40 cellular contexts compared by ENCODE assay signal in the genomic region with DNA sequence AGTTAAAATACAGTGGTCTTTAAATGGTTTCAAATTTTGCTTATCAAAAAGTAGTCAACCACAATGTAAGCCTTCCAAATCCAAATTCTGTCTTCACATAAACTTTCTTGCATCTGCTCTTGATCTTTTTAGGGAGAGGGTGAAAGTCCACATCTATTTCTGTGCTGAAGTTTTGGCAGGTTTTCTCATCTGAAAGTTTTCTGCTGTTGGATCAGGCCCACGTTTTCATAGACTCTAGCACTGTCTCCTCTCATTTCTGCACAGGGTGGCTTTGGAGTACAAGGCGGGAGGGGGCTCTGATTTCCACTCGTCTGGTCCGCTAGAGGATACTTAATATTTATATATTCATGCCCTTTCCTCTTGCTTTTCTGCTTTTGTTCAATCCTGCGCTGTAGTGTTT. TPM values are rescaled to one million over a fixed set of nuclear protein-coding genes. Genes with fewer than 3 reads are reported as not detected.
"Had no signal": no experiment of that assay in that cellular context is flagged by ENCODE, and none has a peak within 500 bp of the region (broad histone marks: within the 10 kb centered on the region; RNA-seq: fewer than 3 reads in every experiment).

No MANE protein-coding gene starts in this region.

- H3K9me3 Mint-ChIP-seq: activated naive CD4-positive, alpha-beta T cell treated with anti-CD3 and anti-CD28 coated beads for 36 hours; activated naive CD4-positive, alpha-beta T cell treated with anti-CD3 and anti-CD28 coated beads, Interleukin-2, amount 10 ng/mL, durations not matched to agents 7 days and 5 days; activated naive CD4-positive, alpha-beta T cell treated with anti-CD3 and anti-CD28 coated beads, Interleukin-2, amount 50 U/mL, for 24 hours; activated naive CD4-positive, alpha-beta T cell treated with anti-CD3 and anti-CD28 coated beads, Interleukin-2, amount 50 U/mL, for 72 hours; activated naive CD8-positive, alpha-beta T cell treated with anti-CD3 and anti-CD28 coated beads for 36 hours; activated naive CD8-positive, alpha-beta T cell treated with anti-CD3 and anti-CD28 coated beads, Interleukin-2, amount 10 ng/mL, durations not matched to agents 7 days and 5 days; activated naive CD8-positive, alpha-beta T cell treated with anti-CD3 and anti-CD28 coated beads, Interleukin-2, amount 50 U/mL, for 24 hours; activated T-cell treated with anti-CD3 and anti-CD28 coated beads, Interleukin-2, amount 50 U/mL, for 24 hours; activated T-cell treated with anti-CD3 and anti-CD28 coated beads, Interleukin-2, amount 50 U/mL, for 4 hours; activated T-cell treated with anti-CD3 and anti-CD28 coated beads, Interleukin-2, amount 50 U/mL, for 72 hours; activated T-helper 1 cell treated with anti-CD3 and anti-CD28 coated beads, Interleukin-12 subunit alpha, Interleukin-12 subunit beta, Interleukin-2, Interleukin-4 antibody, amounts not matched to agents 30 ng/mL and 10 ng/mL and 1 ng/mL, durations not matched to agents 14 hours and 24 hours and 36 hours; activated T-helper 17 cell treated with anti-CD3 and anti-CD28 coated beads, Interleukin-2, amount 50 U/mL, for 72 hours; activated T-helper 2 cell treated with anti-CD3 and anti-CD28 coated beads, Interferon-gamma antibody, Interleukin-2, Interleukin-4, amounts not matched to agents 10 μg/mL and 5 μg/mL and 100 μg/mL, durations not matched to agents 14 hours and 24 hours and 36 hours; brain; central memory CD8-positive, alpha-beta T cell had no signal

- ATAC-seq: activated naive CD4-positive, alpha-beta T cell treated with anti-CD3 and anti-CD28 coated beads, Interleukin-2, amount 50 U/mL, for 72 hours; activated naive CD8-positive, alpha-beta T cell treated with anti-CD3 and anti-CD28 coated beads, Interleukin-2, amount 50 U/mL, for 24 hours; activated T-cell treated with anti-CD3 and anti-CD28 coated beads, Interleukin-2, amount 50 U/mL, for 4 hours; activated T-cell treated with anti-CD3 and anti-CD28 coated beads, Interleukin-2, amount 50 U/mL, for 72 hours; activated T-helper 17 cell treated with anti-CD3 and anti-CD28 coated beads, Interleukin-2, amount 50 U/mL, for 72 hours; body of pancreas had no signal

- H3K27me3 ChIP-seq: adrenal gland, ascending aorta, body of pancreas, brain microvascular endothelial cell, breast epithelium, cardiac muscle cell had no signal

- H3K4me3 ChIP-seq: adrenal gland, ascending aorta, body of pancreas, breast epithelium, cardiac muscle cell had no signal

- H3K4me1 Mint-ChIP-seq: activated naive CD4-positive, alpha-beta T cell treated with anti-CD3 and anti-CD28 coated beads, Interleukin-2, amount 10 ng/mL, durations not matched to agents 7 days and 5 days; activated naive CD4-positive, alpha-beta T cell treated with anti-CD3 and anti-CD28 coated beads, Interleukin-2, amount 50 U/mL, for 24 hours; activated naive CD8-positive, alpha-beta T cell treated with anti-CD3 and anti-CD28 coated beads for 36 hours; activated naive CD8-positive, alpha-beta T cell treated with anti-CD3 and anti-CD28 coated beads, Interleukin-2, amount 10 ng/mL, durations not matched to agents 7 days and 5 days; activated naive CD8-positive, alpha-beta T cell treated with anti-CD3 and anti-CD28 coated beads, Interleukin-2, amount 50 U/mL, for 24 hours; activated T-helper 17 cell treated with anti-CD3 and anti-CD28 coated beads, Interleukin-2, amount 50 U/mL, for 72 hours; central memory CD8-positive, alpha-beta T cell had no signal

- DNase-seq: activated effector memory CD4-positive, alpha-beta T cell treated with anti-CD3 and anti-CD28 coated beads, Interleukin-2, amount 50 U/mL, for 16 hours; activated effector memory CD4-positive, alpha-beta T cell treated with Interleukin-2 at 50 U/mL for 16 hours; activated gamma-delta T cell; activated gamma-delta T cell treated with Interleukin-2 at 50 U/mL for 16 hours; activated naive CD4-positive, alpha-beta T cell; activated naive CD4-positive, alpha-beta T cell treated with anti-CD3 and anti-CD28 coated beads for 36 hours; activated naive CD4-positive, alpha-beta T cell treated with anti-CD3 and anti-CD28 coated beads, Interleukin-2, amount 10 ng/mL, durations not matched to agents 7 days and 5 days; activated naive CD4-positive, alpha-beta T cell treated with anti-CD3 and anti-CD28 coated beads, Interleukin-2, amount 50 U/mL, for 16 hours; activated naive CD4-positive, alpha-beta T cell treated with Interleukin-2 at 50 U/mL for 16 hours; activated naive CD8-positive, alpha-beta T cell treated with anti-CD3 and anti-CD28 coated beads for 36 hours; activated naive CD8-positive, alpha-beta T cell treated with anti-CD3 and anti-CD28 coated beads, Interleukin-2, amount 10 ng/mL, durations not matched to agents 7 days and 5 days; activated naive CD8-positive, alpha-beta T cell treated with anti-CD3 and anti-CD28 coated beads, Interleukin-2, amount 50 U/mL, for 24 hours; activated T-cell treated with anti-CD3 and anti-CD28 coated beads for 4 hours; activated T-cell treated with anti-CD3 and anti-CD28 coated beads, Interleukin-2, amount 50 U/mL, for 1 hour; activated T-cell treated with anti-CD3 and anti-CD28 coated beads, Interleukin-2, amount 50 U/mL, for 24 hours; activated T-cell treated with anti-CD3 and anti-CD28 coated beads, Interleukin-2, amount 50 U/mL, for 4 hours; activated T-cell treated with anti-CD3 and anti-CD28 coated beads, Interleukin-2, amount 50 U/mL, for 48 hours; activated T-cell treated with anti-CD3 and anti-CD28 coated beads, Interleukin-2, amount 50 U/mL, for 72 hours; adrenal gland; amniotic stem cell; amygdala; anterior cingulate cortex; aorta; body of pancreas; brain microvascular endothelial cell; caudate nucleus; central memory CD4-positive, alpha-beta T cell; cerebellar nuclear complex had no signal

- FAIRE-seq: astrocyte had no signal

- H3K27ac Mint-ChIP-seq: activated naive CD4-positive, alpha-beta T cell treated with anti-CD3 and anti-CD28 coated beads for 36 hours; activated naive CD4-positive, alpha-beta T cell treated with anti-CD3 and anti-CD28 coated beads, Interleukin-2, amount 10 ng/mL, durations not matched to agents 7 days and 5 days; activated naive CD4-positive, alpha-beta T cell treated with anti-CD3 and anti-CD28 coated beads, Interleukin-2, amount 50 U/mL, for 24 hours; activated naive CD4-positive, alpha-beta T cell treated with anti-CD3 and anti-CD28 coated beads, Interleukin-2, amount 50 U/mL, for 72 hours; activated naive CD8-positive, alpha-beta T cell; activated naive CD8-positive, alpha-beta T cell treated with anti-CD3 and anti-CD28 coated beads for 36 hours; activated naive CD8-positive, alpha-beta T cell treated with anti-CD3 and anti-CD28 coated beads, Interleukin-2, amount 10 ng/mL, durations not matched to agents 7 days and 5 days; activated naive CD8-positive, alpha-beta T cell treated with anti-CD3 and anti-CD28 coated beads, Interleukin-2, amount 50 U/mL, for 24 hours; activated T-cell treated with anti-CD3 and anti-CD28 coated beads, Interleukin-2, amount 50 U/mL, for 24 hours; activated T-cell treated with anti-CD3 and anti-CD28 coated beads, Interleukin-2, amount 50 U/mL, for 72 hours; activated T-helper 1 cell treated with anti-CD3 and anti-CD28 coated beads, Interleukin-12 subunit alpha, Interleukin-12 subunit beta, Interleukin-2, Interleukin-4 antibody, amounts not matched to agents 30 ng/mL and 10 ng/mL and 1 ng/mL, durations not matched to agents 14 hours and 24 hours and 36 hours; activated T-helper 17 cell treated with anti-CD3 and anti-CD28 coated beads, Interleukin-2, amount 50 U/mL, for 72 hours; activated T-helper 2 cell treated with anti-CD3 and anti-CD28 coated beads, Interferon-gamma antibody, Interleukin-2, Interleukin-4, amounts not matched to agents 10 μg/mL and 5 μg/mL and 100 μg/mL, durations not matched to agents 14 hours and 24 hours and 36 hours; brain had no signal

- H3K27ac ChIP-seq: adrenal gland, ascending aorta, body of pancreas, brain microvascular endothelial cell, breast epithelium, cardiac muscle cell had no signal

- H3K4me1 ChIP-seq: adrenal gland, ascending aorta, breast epithelium had no signal

- H3K36me3 Mint-ChIP-seq: activated naive CD4-positive, alpha-beta T cell treated with anti-CD3 and anti-CD28 coated beads, Interleukin-2, amount 10 ng/mL, durations not matched to agents 7 days and 5 days; activated naive CD4-positive, alpha-beta T cell treated with anti-CD3 and anti-CD28 coated beads, Interleukin-2, amount 50 U/mL, for 24 hours; activated naive CD4-positive, alpha-beta T cell treated with anti-CD3 and anti-CD28 coated beads, Interleukin-2, amount 50 U/mL, for 72 hours; activated naive CD8-positive, alpha-beta T cell; activated naive CD8-positive, alpha-beta T cell treated with anti-CD3 and anti-CD28 coated beads for 36 hours; activated naive CD8-positive, alpha-beta T cell treated with anti-CD3 and anti-CD28 coated beads, Interleukin-2, amount 10 ng/mL, durations not matched to agents 7 days and 5 days; brain had no signal

- H3K36me3 ChIP-seq: adrenal gland, ascending aorta, brain microvascular endothelial cell, breast epithelium, cardiac muscle cell had no signal

- H3K9me3 ChIP-seq: adrenal gland, ascending aorta, body of pancreas, breast epithelium had no signal

- H3K4me3 Mint-ChIP-seq: activated naive CD4-positive, alpha-beta T cell treated with anti-CD3 and anti-CD28 coated beads for 36 hours; activated naive CD4-positive, alpha-beta T cell treated with anti-CD3 and anti-CD28 coated beads, Interleukin-2, amount 10 ng/mL, durations not matched to agents 7 days and 5 days; activated naive CD4-positive, alpha-beta T cell treated with anti-CD3 and anti-CD28 coated beads, Interleukin-2, amount 50 U/mL, for 24 hours; activated naive CD8-positive, alpha-beta T cell; activated naive CD8-positive, alpha-beta T cell treated with anti-CD3 and anti-CD28 coated beads for 36 hours; activated naive CD8-positive, alpha-beta T cell treated with anti-CD3 and anti-CD28 coated beads, Interleukin-2, amount 10 ng/mL, durations not matched to agents 7 days and 5 days; activated naive CD8-positive, alpha-beta T cell treated with anti-CD3 and anti-CD28 coated beads, Interleukin-2, amount 50 U/mL, for 24 hours; activated T-cell treated with anti-CD3 and anti-CD28 coated beads, Interleukin-2, amount 50 U/mL, for 24 hours; activated T-cell treated with anti-CD3 and anti-CD28 coated beads, Interleukin-2, amount 50 U/mL, for 4 hours; activated T-cell treated with anti-CD3 and anti-CD28 coated beads, Interleukin-2, amount 50 U/mL, for 72 hours; activated T-helper 1 cell treated with anti-CD3 and anti-CD28 coated beads, Interleukin-12 subunit alpha, Interleukin-12 subunit beta, Interleukin-2, Interleukin-4 antibody, amounts not matched to agents 30 ng/mL and 10 ng/mL and 1 ng/mL, durations not matched to agents 14 hours and 24 hours and 36 hours; activated T-helper 17 cell treated with anti-CD3 and anti-CD28 coated beads, Interleukin-2, amount 50 U/mL, for 72 hours; brain; central memory CD8-positive, alpha-beta T cell had no signal

- H3K27me3 Mint-ChIP-seq: activated naive CD8-positive, alpha-beta T cell treated with anti-CD3 and anti-CD28 coated beads for 36 hours; central memory CD8-positive, alpha-beta T cell had no signal

RNA-seq across cellular contexts. Expression of gene TMEM150C, which starts 18.1 kb away (rescaled TPM):
- total RNA-seq: activated naive CD4-positive, alpha-beta T cell treated with anti-CD3 and anti-CD28 coated beads for 36 hours; activated naive CD4-positive, alpha-beta T cell treated with anti-CD3 and anti-CD28 coated beads, Interleukin-2, amount 50 U/mL, for 72 hours; activated naive CD8-positive, alpha-beta T cell treated with anti-CD3 and anti-CD28 coated beads for 36 hours; activated naive CD8-positive, alpha-beta T cell treated with anti-CD3 and anti-CD28 coated beads, Interleukin-2, amount 10 ng/mL, durations not matched to agents 7 days and 5 days; activated T-helper 1 cell treated with anti-CD3 and anti-CD28 coated beads, Interleukin-12 subunit alpha, Interleukin-12 subunit beta, Interleukin-2, Interleukin-4 antibody, amounts not matched to agents 30 ng/mL and 10 ng/mL and 1 ng/mL, durations not matched to agents 14 hours and 24 hours and 36 hours; activated T-helper 17 cell treated with anti-CD3 and anti-CD28 coated beads, Interleukin-2, amount 50 U/mL, for 72 hours; activated T-helper 2 cell treated with anti-CD3 and anti-CD28 coated beads, Interferon-gamma antibody, Interleukin-2, Interleukin-4, amounts not matched to agents 10 μg/mL and 5 μg/mL and 100 μg/mL, durations not matched to agents 14 hours and 24 hours and 36 hours had no signal
